In the genomic region with DNA sequence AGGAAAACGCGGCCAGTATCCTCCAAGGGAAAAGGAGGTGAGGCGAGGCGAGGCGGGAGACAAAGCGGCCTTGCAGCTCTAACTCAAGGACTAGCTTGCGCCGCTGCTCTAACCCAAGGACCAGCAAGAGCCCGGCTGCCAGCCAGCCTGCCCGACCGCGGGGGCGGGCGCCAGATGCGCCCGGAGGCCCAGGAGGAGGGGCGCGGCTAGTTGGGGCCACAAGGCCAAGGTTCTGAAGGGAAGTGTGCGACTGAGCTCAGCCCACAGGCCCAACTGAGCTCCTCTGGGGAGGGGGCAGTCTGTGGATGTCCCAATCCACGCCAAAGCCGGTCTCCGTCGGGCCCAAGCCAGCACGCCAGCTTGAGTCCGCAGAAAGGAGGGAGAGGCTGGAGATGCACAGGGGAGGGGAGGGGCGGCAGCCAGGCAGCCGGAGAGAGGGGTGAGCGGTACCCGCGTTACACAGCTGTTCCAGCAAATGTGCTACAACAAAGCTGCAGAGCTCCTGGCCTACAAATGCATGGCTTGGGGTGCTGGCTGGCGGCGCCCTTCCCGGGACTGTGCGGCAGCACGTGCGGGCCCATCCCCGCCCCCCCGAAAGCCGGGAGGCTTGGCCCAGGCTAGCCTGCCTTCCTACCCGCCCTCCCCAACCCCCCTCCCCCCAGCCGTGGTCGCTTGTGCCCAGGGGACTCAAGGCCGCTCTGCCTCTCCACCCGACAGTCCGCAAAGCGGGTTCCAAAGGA, we compare ENCODE assay signal across 8 cellular contexts. TPM values are rescaled to one million over a fixed set of nuclear protein-coding genes. Genes with fewer than 3 reads are reported as not detected.
DNase-seq lines count a peak whose midpoint lies in the region; ATAC-seq, FAIRE-seq and TF ChIP-seq lines count a peak whose summit lies in the region.

No MANE protein-coding gene starts in this region.

- H2AFZ ChIP-seq in OCI-LY1 (ENCODE audit: low read length) (no peak overlapping the region), astrocyte (ENCODE audit: low read depth, low read length) (peak overlapping the region; percentile 88)

- no peaks in the 10 kb centered on the region for H3K9me2 ChIP-seq in OCI-LY1 (ENCODE audit: low read depth, low read length)

- TF ChIP-seq CTCF in OCI-LY1 (IDR thresholded peaks at IDR 0.05; ENCODE audit: low read length) (no peak), astrocyte (IDR thresholded peaks at IDR 0.05; ENCODE audit: insufficient read depth, low read depth, low read length) (no peak), retinal pigment epithelial cell (conservative IDR thresholded peaks at IDR 0.05; ENCODE audit: low read depth, low read length) (no peak)

- H3K9ac ChIP-seq in OCI-LY1 (ENCODE audit: low read length) (peak overlapping the region; percentile 81), astrocyte (ENCODE audit: low read length) (peak overlapping the region; percentile 84)

- H3K4me2 ChIP-seq in OCI-LY1 (ENCODE audit: low read length) (peak overlapping the region; percentile 78), astrocyte (ENCODE audit: low read length) (peak overlapping the region; percentile 89)

- no peaks in the 10 kb centered on the region for H3K27me3 Mint-ChIP-seq in astrocyte (ENCODE audit: low read depth, unreplicated experiment)

- no peak overlapping the region for H3K27ac ChIP-seq in OCI-LY1 (ENCODE audit: low read depth, low read length, poor library complexity, severe bottlenecking)
- H3K27ac ChIP-seq in astrocyte (ENCODE audit: low read depth, low read length), result peak overlapping the region; percentile 33

- ATAC-seq in HG02884 (IDR thresholded peaks at IDR 0.05; ENCODE audit: unreplicated experiment), result peak; percentile 8
- no peak for ATAC-seq in GM18520 (IDR thresholded peaks at IDR 0.05; ENCODE audit: unreplicated experiment)

- peak overlapping the region; percentile 87 for H3K4me3 Mint-ChIP-seq in astrocyte (ENCODE audit: unreplicated experiment)

- H4K20me1 ChIP-seq in OCI-LY1 (ENCODE audit: insufficient read depth, low read length) (no peaks in the 10 kb centered on the region), astrocyte (ENCODE audit: insufficient read depth, low read length) (peaks cover 6% of the 10 kb centered on the region)

- H3K36me3 Mint-ChIP-seq in astrocyte (ENCODE audit: low read depth, unreplicated experiment), result no peaks in the 10 kb centered on the region

- H3K9me3 ChIP-seq in OCI-LY1 (ENCODE audit: low read length), result no peaks in the 10 kb centered on the region
- H3K9me3 ChIP-seq in astrocyte (ENCODE audit: insufficient read depth, low read depth, low read length), result no peaks in the 10 kb centered on the region

- H3K36me3 ChIP-seq in OCI-LY1 (ENCODE audit: insufficient read depth, low read length) (no peaks in the 10 kb centered on the region), astrocyte (ENCODE audit: insufficient read depth, low read length) (no peaks in the 10 kb centered on the region)

- DNase-seq in activated T-cell treated with anti-CD3 and anti-CD28 coated beads for 1 hour (ENCODE audit: low read depth), result peak; percentile 0
- DNase-seq in activated T-cell treated with anti-CD3 and anti-CD28 coated beads for 4 hours, result no peak
- peak; percentile 17 for DNase-seq in astrocyte (ENCODE audit: low read depth)
- peak in 47 of 51 donors; percentile 1 to 65 (median 28) for DNase-seq in hypothalamus (lab: John Stamatoyannopoulos, UW)
- no peak for DNase-seq in retinal pigment epithelial cell (ENCODE audit: low read depth)

- H3K4me1 ChIP-seq in OCI-LY1 (ENCODE audit: insufficient read depth, low read length, severe bottlenecking) (peaks cover 36% of the 10 kb centered on the region), astrocyte (ENCODE audit: insufficient read depth, low read length) (peaks cover 3% of the 10 kb centered on the region)

- peak overlapping the region; percentile 58 for H3K27ac Mint-ChIP-seq in astrocyte (ENCODE audit: unreplicated experiment)

- H3K4me3 ChIP-seq in OCI-LY1 (ENCODE audit: low read depth, low read length, poor library complexity, severe bottlenecking) (peak overlapping the region; percentile 89), astrocyte (ENCODE audit: insufficient read depth, low read depth, low read length) (peak overlapping the region; percentile 66), retinal pigment epithelial cell (ENCODE audit: low read length) (peak overlapping the region; percentile 56)

- no peaks in the 10 kb centered on the region for H3F3A ChIP-seq in OCI-LY1 (ENCODE audit: insufficient read depth, low read length)

- H3K27me3 ChIP-seq in OCI-LY1 (ENCODE audit: insufficient read depth, low read length), result no peaks in the 10 kb centered on the region
- no peaks in the 10 kb centered on the region for H3K27me3 ChIP-seq in astrocyte (ENCODE audit: insufficient read depth, low read length)

- no peak for FAIRE-seq in astrocyte (lab: Jason Lieb, UNC)

- H3K9me3 Mint-ChIP-seq in astrocyte (ENCODE audit: unreplicated experiment), result no peaks in the 10 kb centered on the region

- peaks cover 7% of the 10 kb centered on the region for H3K4me1 Mint-ChIP-seq in astrocyte (ENCODE audit: low read depth, unreplicated experiment)

- H3K79me2 ChIP-seq in OCI-LY1 (ENCODE audit: insufficient read depth, low read length) (no peaks in the 10 kb centered on the region), astrocyte (ENCODE audit: insufficient read depth, low read length) (no peaks in the 10 kb centered on the region)

RNA-seq across cellular contexts. Expression of a gene that starts 0.6 kb away (rescaled TPM):
- total RNA-seq in astrocyte, result 5.4 and 6.5 TPM in 2 replicates

RNA-seq across cellular contexts. Expression of a gene that starts 25.5 kb away (rescaled TPM):
- total RNA-seq in astrocyte, result 0.16 TPM in 1 of 2 replicates, not detected in the other

Comparison
In these comparisons a context has a peak if more than half of its experiments do, and no peak if none do; other contexts are left out.
1. DNase-seq: peak in activated T-cell treated with anti-CD3 and anti-CD28 coated beads for 1 hour (single experiment), astrocyte (single experiment) and hypothalamus (47 of 51); none in activated T-cell treated with anti-CD3 and anti-CD28 coated beads for 4 hours (single experiment) and retinal pigment epithelial cell (single experiment).
2. Peak in every context shown above with its lines, with median percentiles within 50 percentile points of each other: H3K4me3 ChIP-seq.